ENCODE assay signal across 8 cellular contexts in the genomic region with DNA sequence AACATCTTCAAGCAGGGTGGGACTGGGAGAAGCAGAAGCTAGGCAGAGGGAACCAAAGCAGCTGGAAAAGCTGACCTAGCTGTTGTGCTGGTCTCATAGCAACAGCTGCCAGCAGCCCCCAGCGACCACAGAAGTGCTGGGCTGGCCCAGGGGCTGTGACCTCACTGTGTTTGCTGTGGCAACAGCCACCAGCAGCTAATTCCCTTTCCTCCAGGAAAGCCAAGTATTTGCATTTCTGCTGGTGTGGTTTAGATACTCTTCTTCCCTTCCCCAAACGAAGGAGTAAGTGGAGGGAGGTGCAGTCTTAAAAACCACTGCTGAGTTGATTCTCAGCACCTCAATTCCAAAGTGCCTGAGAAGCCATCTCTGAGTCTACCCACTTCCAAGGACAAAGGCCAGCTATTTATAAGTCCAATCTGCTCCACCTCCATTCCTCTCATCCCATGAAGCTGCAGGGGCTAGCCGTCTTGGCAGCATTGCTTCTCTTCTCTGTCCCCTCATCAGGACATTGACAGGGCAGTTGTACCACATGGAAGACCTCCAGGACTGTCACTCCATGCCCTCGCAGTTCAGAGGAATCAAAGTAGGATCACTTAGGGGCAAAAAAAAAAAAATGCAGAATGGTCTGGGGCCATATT. TPM values are rescaled to one million over a fixed set of nuclear protein-coding genes. Genes with fewer than 3 reads are reported as not detected.
DNase-seq lines count a peak whose midpoint lies in the region; ATAC-seq and TF ChIP-seq lines count a peak whose summit lies in the region.

No MANE protein-coding gene starts in this region.

- peaks cover 45 to 67% of the 10 kb centered on the region in 2 donors for H3K4me1 ChIP-seq in left lung

- H3K9me3 ChIP-seq in left lung, result no peaks in the 10 kb centered on the region

- ATAC-seq in activated CD4-positive, CD25-positive, alpha-beta regulatory T cell treated with anti-CD3 and anti-CD28 coated beads, Interleukin-2, amount 50 U/mL, for 24 hours, result peak; percentile 10 to 14
- peak; percentile 80 for ATAC-seq in left lung

- TF ChIP-seq CTCF in brain (conservative IDR thresholded peaks at IDR 0.05) (no peak), left lung (IDR thresholded peaks at IDR 0.05) (no peak)

- peaks cover 44% of the 10 kb centered on the region for H3K4me1 Mint-ChIP-seq in brain

- intact Hi-C loops in left lung (cut with DNase I), result no loop called here

- H3K27me3 ChIP-seq in left lung, result no peaks in the 10 kb centered on the region

- no peaks in the 10 kb centered on the region for H3K9me3 Mint-ChIP-seq in brain

- no peak for DNase-seq in activated CD4-positive, CD25-positive, alpha-beta regulatory T cell (lab: John Stamatoyannopoulos, UW)
- peak; percentile 57 for DNase-seq in NAMALWA (ENCODE audit: low spot score)
- DNase-seq in left lung, result peak; percentile 90 to 93
- peak; percentile 91 for DNase-seq in stromal cell of bone marrow (ENCODE audit: low read depth)
- DNase-seq in NCI-H1105 (lab: John Stamatoyannopoulos, UW), result no peak
- DNase-seq in NK-92 (lab: John Stamatoyannopoulos, UW; ENCODE audit: unreplicated experiment), result no peak

- peak overlapping the region; percentile 46 to 95 (median 84) for H3K27ac Mint-ChIP-seq in brain

- peak overlapping the region; percentile 77 to 88 for H3K27ac ChIP-seq in left lung

- peaks cover 0 to 96% of the 10 kb centered on the region in 2 donors for H3K36me3 ChIP-seq in left lung

- H3K36me3 Mint-ChIP-seq in brain, result peaks cover 84% of the 10 kb centered on the region

- peak overlapping the region in 2 of 5 experiments; percentile 10 to 63 for H3K4me3 Mint-ChIP-seq in brain

- H3K4me3 ChIP-seq in left lung, result no peak overlapping the region

- peaks cover 4% of the 10 kb centered on the region for H3K27me3 Mint-ChIP-seq in brain

RNA-seq across cellular contexts. Expression of a gene that starts 11.5 kb away (rescaled TPM):
- polyA plus RNA-seq in brain (ENCODE audit: insufficient read depth, low read depth, low replicate concordance), result 32.4 TPM
- 10 to 100 TPM; 25.3 to 30.2 TPM for total RNA-seq in left lung

RNA-seq across cellular contexts. Expression of a gene that starts 34.3 kb away (rescaled TPM):
- polyA plus RNA-seq in brain (ENCODE audit: insufficient read depth, low read depth, low replicate concordance), result 329 TPM
- 100 to 1,000 TPM; 168 to 174 TPM for total RNA-seq in left lung

RNA-seq across cellular contexts. Expression of a gene that starts 55.3 kb away (rescaled TPM):
- polyA plus RNA-seq in brain (ENCODE audit: insufficient read depth, low read depth, low replicate concordance), result 11.2 TPM
- 10 to 100 TPM; 73.1 to 98.0 TPM for total RNA-seq in left lung

Comparison
In these comparisons a context has a peak if more than half of its experiments do, and no peak if none do; other contexts are left out.
1. DNase-seq: peak in NAMALWA (single experiment), left lung (2 of 2) and stromal cell of bone marrow (single experiment); none in activated CD4-positive, CD25-positive, alpha-beta regulatory T cell (0 of 4), NCI-H1105 (single experiment) and NK-92 (single experiment).